10 cellular contexts compared by ENCODE assay signal in the genomic region with DNA sequence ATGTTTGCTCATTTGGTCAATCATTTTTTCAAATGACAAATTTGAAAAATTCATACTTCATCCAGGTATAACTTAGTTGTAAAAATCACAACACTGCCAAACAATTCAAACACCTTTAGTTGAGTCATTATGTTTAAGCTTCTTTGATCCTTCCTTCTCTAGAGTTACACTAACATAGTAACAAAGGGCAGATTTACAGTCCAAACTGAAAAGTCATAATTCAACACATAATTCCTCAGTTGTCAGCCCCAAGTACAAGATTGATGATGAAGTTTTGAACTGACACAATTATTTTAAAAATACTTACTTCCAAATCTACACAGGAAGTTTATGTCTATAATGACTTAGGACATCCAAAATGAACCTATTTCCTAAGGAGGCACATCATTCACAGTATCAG.
"Had no signal": no experiment of that assay in that cellular context is flagged by ENCODE, and none has a peak within 500 bp of the region (broad histone marks: within the 10 kb centered on the region; RNA-seq: fewer than 3 reads in every experiment).

No MANE protein-coding gene starts in this region.

- ATAC-seq: HCT116 had no signal

- DNase-seq: GM23248, GOT3, H7, IMR-90, Karpas-422, KBM-7 had no signal

- H3K36me3 ChIP-seq: HAP-1 had no signal

- H2AFZ ChIP-seq: GM23248 had no signal

- H3K4me3 ChIP-seq: GM23248, HAP-1 had no signal

- H3K9me3 ChIP-seq: HAP-1 had no signal

- H3K27ac ChIP-seq: GM23248, HL-60, KMS-11 had no signal

- H3K9ac ChIP-seq: GM23248, KMS-11 had no signal

- H3K4me1 ChIP-seq: HAP-1 had no signal

- H3K4me2 ChIP-seq: KMS-11 had no signal
